Comparison of ENCODE assay signal across 1 cellular context in genomic region chr7:79414910-79415309, GRCh38.
TF ChIP-seq lines count a peak whose summit lies in the region.

No MANE protein-coding gene starts in this region.

TF ChIP-seq in SK-N-SH, 30 proteins besides CTCF, POLR2A, EP300 and RAD21 (continued from another document):
- TF ChIP-seq REST (IDR thresholded peaks at IDR 0.05; ENCODE audit: low read depth, low read length) (no peak), MEF2A (IDR thresholded peaks at IDR 0.05; ENCODE audit: borderline replicate concordance, low read depth) (no peak), NRF1 (IDR thresholded peaks at IDR 0.05; ENCODE audit: low read depth, low read length) (no peak), EZH2phosphoT487 (IDR thresholded peaks at IDR 0.05; ENCODE audit: borderline replicate concordance, low read depth) (no peak)
